Comparison of ENCODE assay signal across 9 cellular contexts in the genomic region with DNA sequence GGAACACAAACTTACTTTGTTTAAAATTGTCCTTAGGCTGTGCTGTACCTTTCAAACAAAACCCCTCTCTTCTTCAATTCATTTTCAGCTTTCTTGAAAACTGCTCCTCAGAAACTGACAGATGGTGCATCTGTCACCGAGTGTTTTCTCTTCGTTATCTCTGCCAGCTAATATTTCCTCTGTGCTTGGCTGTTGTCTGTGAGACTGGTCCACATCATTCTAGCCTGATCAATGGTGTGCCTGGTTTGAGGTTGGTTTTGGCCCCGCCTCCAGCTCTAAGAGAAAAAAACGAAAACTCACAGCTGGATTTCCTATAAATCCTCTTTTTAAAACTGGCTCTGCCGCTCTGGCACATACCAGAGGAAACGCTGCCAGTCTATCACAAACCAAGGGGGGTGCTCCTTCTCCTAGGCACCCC.
A peak's percentile ranks its signal among the peaks of the same experiment; 100 is the strongest.
DNase-seq lines count a peak whose midpoint lies in the region; TF ChIP-seq lines count a peak whose summit lies in the region.
"Had no signal": no experiment of that assay in that cellular context is flagged by ENCODE, and none has a peak within 500 bp of the region (broad histone marks: within the 10 kb centered on the region; RNA-seq: fewer than 3 reads in every experiment).

No MANE protein-coding gene starts in this region.

- H3K27me3 Mint-ChIP-seq in activated CD4-positive, alpha-beta memory T cell treated with anti-CD3 and anti-CD28 coated beads, Interleukin-2, amount 10 ng/mL, durations not matched to agents 7 days and 5 days = peaks cover 5% of the 10 kb centered on the region
- peaks cover 6% of the 10 kb centered on the region for H3K27me3 Mint-ChIP-seq in activated CD4-positive, alpha-beta memory T cell treated with anti-CD3 and anti-CD28 coated beads for 36 hours
- no peaks in the 10 kb centered on the region for H3K27me3 Mint-ChIP-seq in type B pancreatic cell

- H3K27ac Mint-ChIP-seq in activated CD4-positive, alpha-beta memory T cell treated with anti-CD3 and anti-CD28 coated beads, Interleukin-2, amount 10 ng/mL, durations not matched to agents 7 days and 5 days = no peak overlapping the region
- no peak overlapping the region for H3K27ac Mint-ChIP-seq in activated CD4-positive, alpha-beta memory T cell treated with anti-CD3 and anti-CD28 coated beads for 36 hours
- H3K27ac Mint-ChIP-seq in type B pancreatic cell = peak overlapping the region; percentile 47
- H3K27ac Mint-ChIP-seq: memory B cell had no signal

- CTCF ChIA-PET in activated CD4-positive, alpha-beta memory T cell treated with anti-CD3 and anti-CD28 coated beads, Interleukin-2, amount 10 ng/mL, durations not matched to agents 7 days and 5 days (lab: Charles Lee) = interaction anchor here (0.8 kb wide), 1 partner anchor 18 kb away, joined by 3 read pairs; no protein-coding TSS in a partner anchor
- CTCF ChIA-PET in activated CD4-positive, alpha-beta memory T cell treated with anti-CD3 and anti-CD28 coated beads for 36 hours (lab: Charles Lee) = no interaction called here

- H3K9me3 ChIP-seq in MG63 = no peaks in the 10 kb centered on the region

- no peaks in the 10 kb centered on the region for H3K36me3 Mint-ChIP-seq in activated CD4-positive, alpha-beta memory T cell treated with anti-CD3 and anti-CD28 coated beads, Interleukin-2, amount 10 ng/mL, durations not matched to agents 7 days and 5 days (ENCODE audit: low read depth)
- no peaks in the 10 kb centered on the region for H3K36me3 Mint-ChIP-seq in activated CD4-positive, alpha-beta memory T cell treated with anti-CD3 and anti-CD28 coated beads for 36 hours
- no peaks in the 10 kb centered on the region for H3K36me3 Mint-ChIP-seq in type B pancreatic cell
- H3K36me3 Mint-ChIP-seq: memory B cell had no signal

- DNase-seq in activated CD4-positive, alpha-beta memory T cell treated with anti-CD3 and anti-CD28 coated beads, Interleukin-2, amount 10 ng/mL, durations not matched to agents 7 days and 5 days = no peak
- DNase-seq in activated CD4-positive, alpha-beta memory T cell treated with anti-CD3 and anti-CD28 coated beads for 36 hours = no peak
- DNase-seq in MG63 (peak; percentile 70), fibroblast of pulmonary artery (ENCODE audit: low read depth) (peak; percentile 52), type B pancreatic cell (ENCODE audit: extremely low spot score, unreplicated experiment) (no peak), globus pallidus (ENCODE audit: low spot score) (no peak)
- no peak for DNase-seq in activated effector memory CD4-positive, alpha-beta T cell treated with Interleukin-2 at 50 U/mL for 16 hours
- DNase-seq in activated CD8-positive, alpha-beta memory T cell treated with anti-CD3 and anti-CD28 coated beads, Interleukin-2, amount 50 U/mL, for 48 hours = no peak

- H3K36me3 ChIP-seq in MG63 = peaks cover 34% of the 10 kb centered on the region

- peaks cover 27% of the 10 kb centered on the region for H3K4me1 Mint-ChIP-seq in activated CD4-positive, alpha-beta memory T cell treated with anti-CD3 and anti-CD28 coated beads, Interleukin-2, amount 10 ng/mL, durations not matched to agents 7 days and 5 days
- H3K4me1 Mint-ChIP-seq in activated CD4-positive, alpha-beta memory T cell treated with anti-CD3 and anti-CD28 coated beads for 36 hours (ENCODE audit: low read depth) = peaks cover 12% of the 10 kb centered on the region
- peaks cover 47% of the 10 kb centered on the region for H3K4me1 Mint-ChIP-seq in type B pancreatic cell (ENCODE audit: unreplicated experiment)

- intact Hi-C loops in activated CD4-positive, alpha-beta memory T cell treated with anti-CD3 and anti-CD28 coated beads for 36 hours (cut with micrococcal nuclease) = no loop called here

- H3K27me3 ChIP-seq in MG63 = no peaks in the 10 kb centered on the region

- TF ChIP-seq CTCF in fibroblast of pulmonary artery (IDR thresholded peaks at IDR 0.05; ENCODE audit: low read length, missing control alignments) = no peak
- TF ChIP-seq CTCF in type B pancreatic cell (conservative IDR thresholded peaks at IDR 0.05) = no peak

- POLR2A ChIA-PET in activated CD4-positive, alpha-beta memory T cell treated with anti-CD3 and anti-CD28 coated beads, Interleukin-2, amount 10 ng/mL, durations not matched to agents 7 days and 5 days (lab: Charles Lee) = interaction anchor here (0.8 kb wide), 1 partner anchor 18 kb away, joined by 3 read pairs; no protein-coding TSS in a partner anchor
- POLR2A ChIA-PET in activated CD4-positive, alpha-beta memory T cell treated with anti-CD3 and anti-CD28 coated beads for 36 hours (lab: Charles Lee) = no interaction called here

- no peaks in the 10 kb centered on the region for H3K9me3 Mint-ChIP-seq in activated CD4-positive, alpha-beta memory T cell treated with anti-CD3 and anti-CD28 coated beads, Interleukin-2, amount 10 ng/mL, durations not matched to agents 7 days and 5 days
- no peaks in the 10 kb centered on the region for H3K9me3 Mint-ChIP-seq in activated CD4-positive, alpha-beta memory T cell treated with anti-CD3 and anti-CD28 coated beads for 36 hours
- peaks cover 12% of the 10 kb centered on the region for H3K9me3 Mint-ChIP-seq in type B pancreatic cell

- H3K4me3 ChIP-seq in MG63 = peak overlapping the region; percentile 36
- no peak overlapping the region for H3K4me3 ChIP-seq in fibroblast of pulmonary artery (replicated peaks; ENCODE audit: low read depth, low read length)

- H3K4me3 Mint-ChIP-seq in activated CD4-positive, alpha-beta memory T cell treated with anti-CD3 and anti-CD28 coated beads, Interleukin-2, amount 10 ng/mL, durations not matched to agents 7 days and 5 days = peak overlapping the region; percentile 2
- H3K4me3 Mint-ChIP-seq in activated CD4-positive, alpha-beta memory T cell treated with anti-CD3 and anti-CD28 coated beads for 36 hours = no peak overlapping the region
- peak overlapping the region; percentile 39 for H3K4me3 Mint-ChIP-seq in type B pancreatic cell
- H3K4me3 Mint-ChIP-seq: memory B cell had no signal

Comparison
In these comparisons a context has a peak if more than half of its experiments do, and no peak if none do; other contexts are left out.
1. DNase-seq: peak in MG63 (single experiment) and fibroblast of pulmonary artery (single experiment); none in activated CD4-positive, alpha-beta memory T cell treated with anti-CD3 and anti-CD28 coated beads, Interleukin-2, amount 10 ng/mL, durations not matched to agents 7 days and 5 days (single experiment), activated CD4-positive, alpha-beta memory T cell treated with anti-CD3 and anti-CD28 coated beads for 36 hours (single experiment), type B pancreatic cell (single experiment), activated effector memory CD4-positive, alpha-beta T cell treated with Interleukin-2 at 50 U/mL for 16 hours (single experiment), activated CD8-positive, alpha-beta memory T cell treated with anti-CD3 and anti-CD28 coated beads, Interleukin-2, amount 50 U/mL, for 48 hours (single experiment) and globus pallidus (single experiment).